1 cellular context compared by ENCODE assay signal in the genomic region with DNA sequence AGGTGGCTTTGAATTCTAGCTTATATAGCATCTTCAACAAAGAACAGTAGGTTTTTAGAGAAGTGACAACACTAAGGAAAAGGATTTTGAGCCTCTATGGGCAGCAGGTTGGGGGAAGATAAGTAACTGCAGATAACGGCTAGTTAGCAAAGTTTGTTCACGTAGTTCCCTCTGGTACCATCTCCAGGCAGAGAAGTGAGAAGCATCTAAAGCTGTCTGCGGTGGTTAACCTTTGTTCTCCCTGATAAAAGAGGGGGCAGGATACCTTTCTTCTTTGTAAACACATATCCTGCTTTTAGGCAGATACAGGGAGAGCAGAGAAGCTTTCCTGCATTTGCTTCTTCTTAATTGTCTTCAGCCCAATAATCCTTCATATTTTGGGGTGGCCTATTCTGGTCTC.
TF ChIP-seq lines count a peak whose summit lies in the region.

No MANE protein-coding gene starts in this region.

TF ChIP-seq in GM23338, 12 proteins besides CTCF, POLR2A, EP300 and RAD21:
- TF ChIP-seq JUNB (IDR thresholded peaks at IDR 0.05; ENCODE audit: unreplicated experiment) (no peak), EZH2 (IDR thresholded peaks at IDR 0.05; ENCODE audit: low read depth, unreplicated experiment) (no peak), STAT1 (IDR thresholded peaks at IDR 0.05; ENCODE audit: unreplicated experiment) (no peak), EZH2phosphoT487 (IDR thresholded peaks at IDR 0.05; ENCODE audit: unreplicated experiment) (no peak)
- TF ChIP-seq, protein P1, sequence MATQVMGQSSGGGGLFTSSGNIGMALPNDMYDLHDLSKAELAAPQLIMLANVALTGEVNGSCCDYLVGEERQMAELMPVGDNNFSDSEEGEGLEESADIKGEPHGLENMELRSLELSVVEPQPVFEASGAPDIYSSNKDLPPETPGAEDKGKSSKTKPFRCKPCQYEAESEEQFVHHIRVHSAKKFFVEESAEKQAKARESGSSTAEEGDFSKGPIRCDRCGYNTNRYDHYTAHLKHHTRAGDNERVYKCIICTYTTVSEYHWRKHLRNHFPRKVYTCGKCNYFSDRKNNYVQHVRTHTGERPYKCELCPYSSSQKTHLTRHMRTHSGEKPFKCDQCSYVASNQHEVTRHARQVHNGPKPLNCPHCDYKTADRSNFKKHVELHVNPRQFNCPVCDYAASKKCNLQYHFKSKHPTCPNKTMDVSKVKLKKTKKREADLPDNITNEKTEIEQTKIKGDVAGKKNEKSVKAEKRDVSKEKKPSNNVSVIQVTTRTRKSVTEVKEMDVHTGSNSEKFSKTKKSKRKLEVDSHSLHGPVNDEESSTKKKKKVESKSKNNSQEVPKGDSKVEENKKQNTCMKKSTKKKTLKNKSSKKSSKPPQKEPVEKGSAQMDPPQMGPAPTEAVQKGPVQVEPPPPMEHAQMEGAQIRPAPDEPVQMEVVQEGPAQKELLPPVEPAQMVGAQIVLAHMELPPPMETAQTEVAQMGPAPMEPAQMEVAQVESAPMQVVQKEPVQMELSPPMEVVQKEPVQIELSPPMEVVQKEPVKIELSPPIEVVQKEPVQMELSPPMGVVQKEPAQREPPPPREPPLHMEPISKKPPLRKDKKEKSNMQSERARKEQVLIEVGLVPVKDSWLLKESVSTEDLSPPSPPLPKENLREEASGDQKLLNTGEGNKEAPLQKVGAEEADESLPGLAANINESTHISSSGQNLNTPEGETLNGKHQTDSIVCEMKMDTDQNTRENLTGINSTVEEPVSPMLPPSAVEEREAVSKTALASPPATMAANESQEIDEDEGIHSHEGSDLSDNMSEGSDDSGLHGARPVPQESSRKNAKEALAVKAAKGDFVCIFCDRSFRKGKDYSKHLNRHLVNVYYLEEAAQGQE (IDR thresholded peaks at IDR 0.05; ENCODE audit: unreplicated experiment), result no peak
